In genomic region chr9:1723616-1724015, GRCh38 we compare ENCODE assay signal across 40 cellular contexts.
"Had no signal": no experiment of that assay in that cellular context is flagged by ENCODE, and none has a peak within 500 bp of the region (broad histone marks: within the 10 kb centered on the region; RNA-seq: fewer than 3 reads in every experiment).

No MANE protein-coding gene starts in this region.

- H3K4me1 Mint-ChIP-seq: activated naive CD4-positive, alpha-beta T cell treated with anti-CD3 and anti-CD28 coated beads, Interleukin-2, amount 10 ng/mL, durations not matched to agents 7 days and 5 days; activated naive CD4-positive, alpha-beta T cell treated with anti-CD3 and anti-CD28 coated beads, Interleukin-2, amount 50 U/mL, for 24 hours; activated naive CD8-positive, alpha-beta T cell treated with anti-CD3 and anti-CD28 coated beads, Interleukin-2, amount 10 ng/mL, durations not matched to agents 7 days and 5 days; activated naive CD8-positive, alpha-beta T cell treated with anti-CD3 and anti-CD28 coated beads, Interleukin-2, amount 50 U/mL, for 24 hours; activated T-helper 17 cell treated with anti-CD3 and anti-CD28 coated beads, Interleukin-2, amount 50 U/mL, for 72 hours; central memory CD8-positive, alpha-beta T cell had no signal

- H3K27ac Mint-ChIP-seq: activated naive CD4-positive, alpha-beta T cell treated with anti-CD3 and anti-CD28 coated beads for 36 hours; activated naive CD4-positive, alpha-beta T cell treated with anti-CD3 and anti-CD28 coated beads, Interleukin-2, amount 10 ng/mL, durations not matched to agents 7 days and 5 days; activated naive CD4-positive, alpha-beta T cell treated with anti-CD3 and anti-CD28 coated beads, Interleukin-2, amount 50 U/mL, for 24 hours; activated naive CD4-positive, alpha-beta T cell treated with anti-CD3 and anti-CD28 coated beads, Interleukin-2, amount 50 U/mL, for 72 hours; activated naive CD8-positive, alpha-beta T cell; activated naive CD8-positive, alpha-beta T cell treated with anti-CD3 and anti-CD28 coated beads for 36 hours; activated naive CD8-positive, alpha-beta T cell treated with anti-CD3 and anti-CD28 coated beads, Interleukin-2, amount 10 ng/mL, durations not matched to agents 7 days and 5 days; activated naive CD8-positive, alpha-beta T cell treated with anti-CD3 and anti-CD28 coated beads, Interleukin-2, amount 50 U/mL, for 24 hours; activated T-cell treated with anti-CD3 and anti-CD28 coated beads, Interleukin-2, amount 50 U/mL, for 24 hours; activated T-cell treated with anti-CD3 and anti-CD28 coated beads, Interleukin-2, amount 50 U/mL, for 72 hours; activated T-helper 1 cell treated with anti-CD3 and anti-CD28 coated beads, Interleukin-12 subunit alpha, Interleukin-12 subunit beta, Interleukin-2, Interleukin-4 antibody, amounts not matched to agents 30 ng/mL and 10 ng/mL and 1 ng/mL, durations not matched to agents 14 hours and 24 hours and 36 hours; activated T-helper 17 cell treated with anti-CD3 and anti-CD28 coated beads, Interleukin-2, amount 50 U/mL, for 72 hours; activated T-helper 2 cell treated with anti-CD3 and anti-CD28 coated beads, Interferon-gamma antibody, Interleukin-2, Interleukin-4, amounts not matched to agents 10 μg/mL and 5 μg/mL and 100 μg/mL, durations not matched to agents 14 hours and 24 hours and 36 hours; brain had no signal

- H3K27ac ChIP-seq: adrenal gland, ascending aorta, body of pancreas, brain microvascular endothelial cell, breast epithelium, cardiac muscle cell had no signal

- H3K36me3 Mint-ChIP-seq: activated naive CD4-positive, alpha-beta T cell treated with anti-CD3 and anti-CD28 coated beads, Interleukin-2, amount 10 ng/mL, durations not matched to agents 7 days and 5 days; activated naive CD4-positive, alpha-beta T cell treated with anti-CD3 and anti-CD28 coated beads, Interleukin-2, amount 50 U/mL, for 24 hours; activated naive CD8-positive, alpha-beta T cell; activated naive CD8-positive, alpha-beta T cell treated with anti-CD3 and anti-CD28 coated beads for 36 hours; activated naive CD8-positive, alpha-beta T cell treated with anti-CD3 and anti-CD28 coated beads, Interleukin-2, amount 10 ng/mL, durations not matched to agents 7 days and 5 days; brain had no signal

- H3K4me3 ChIP-seq: adrenal gland, ascending aorta, body of pancreas, breast epithelium, cardiac muscle cell had no signal

- H3K4me1 ChIP-seq: adrenal gland, ascending aorta, body of pancreas, breast epithelium had no signal

- H3K36me3 ChIP-seq: adrenal gland, ascending aorta, brain microvascular endothelial cell, breast epithelium, cardiac muscle cell had no signal

- H3K4me3 Mint-ChIP-seq: activated naive CD4-positive, alpha-beta T cell treated with anti-CD3 and anti-CD28 coated beads for 36 hours; activated naive CD4-positive, alpha-beta T cell treated with anti-CD3 and anti-CD28 coated beads, Interleukin-2, amount 10 ng/mL, durations not matched to agents 7 days and 5 days; activated naive CD4-positive, alpha-beta T cell treated with anti-CD3 and anti-CD28 coated beads, Interleukin-2, amount 50 U/mL, for 24 hours; activated naive CD8-positive, alpha-beta T cell; activated naive CD8-positive, alpha-beta T cell treated with anti-CD3 and anti-CD28 coated beads for 36 hours; activated naive CD8-positive, alpha-beta T cell treated with anti-CD3 and anti-CD28 coated beads, Interleukin-2, amount 10 ng/mL, durations not matched to agents 7 days and 5 days; activated naive CD8-positive, alpha-beta T cell treated with anti-CD3 and anti-CD28 coated beads, Interleukin-2, amount 50 U/mL, for 24 hours; activated T-cell treated with anti-CD3 and anti-CD28 coated beads, Interleukin-2, amount 50 U/mL, for 24 hours; activated T-cell treated with anti-CD3 and anti-CD28 coated beads, Interleukin-2, amount 50 U/mL, for 4 hours; activated T-cell treated with anti-CD3 and anti-CD28 coated beads, Interleukin-2, amount 50 U/mL, for 72 hours; activated T-helper 1 cell treated with anti-CD3 and anti-CD28 coated beads, Interleukin-12 subunit alpha, Interleukin-12 subunit beta, Interleukin-2, Interleukin-4 antibody, amounts not matched to agents 30 ng/mL and 10 ng/mL and 1 ng/mL, durations not matched to agents 14 hours and 24 hours and 36 hours; activated T-helper 17 cell treated with anti-CD3 and anti-CD28 coated beads, Interleukin-2, amount 50 U/mL, for 72 hours; brain; central memory CD8-positive, alpha-beta T cell had no signal

- H3K27me3 ChIP-seq: adrenal gland, ascending aorta, body of pancreas, brain microvascular endothelial cell, breast epithelium, cardiac muscle cell had no signal

- ATAC-seq: activated naive CD4-positive, alpha-beta T cell treated with anti-CD3 and anti-CD28 coated beads, Interleukin-2, amount 50 U/mL, for 72 hours; activated naive CD8-positive, alpha-beta T cell treated with anti-CD3 and anti-CD28 coated beads, Interleukin-2, amount 50 U/mL, for 24 hours; activated T-cell treated with anti-CD3 and anti-CD28 coated beads, Interleukin-2, amount 50 U/mL, for 4 hours; activated T-cell treated with anti-CD3 and anti-CD28 coated beads, Interleukin-2, amount 50 U/mL, for 72 hours; activated T-helper 17 cell treated with anti-CD3 and anti-CD28 coated beads, Interleukin-2, amount 50 U/mL, for 72 hours had no signal

- H3K9me3 Mint-ChIP-seq: activated naive CD4-positive, alpha-beta T cell treated with anti-CD3 and anti-CD28 coated beads, Interleukin-2, amount 10 ng/mL, durations not matched to agents 7 days and 5 days; activated naive CD4-positive, alpha-beta T cell treated with anti-CD3 and anti-CD28 coated beads, Interleukin-2, amount 50 U/mL, for 24 hours; activated naive CD8-positive, alpha-beta T cell treated with anti-CD3 and anti-CD28 coated beads for 36 hours; activated naive CD8-positive, alpha-beta T cell treated with anti-CD3 and anti-CD28 coated beads, Interleukin-2, amount 10 ng/mL, durations not matched to agents 7 days and 5 days; activated naive CD8-positive, alpha-beta T cell treated with anti-CD3 and anti-CD28 coated beads, Interleukin-2, amount 50 U/mL, for 24 hours; activated T-cell treated with anti-CD3 and anti-CD28 coated beads, Interleukin-2, amount 50 U/mL, for 24 hours; activated T-helper 1 cell treated with anti-CD3 and anti-CD28 coated beads, Interleukin-12 subunit alpha, Interleukin-12 subunit beta, Interleukin-2, Interleukin-4 antibody, amounts not matched to agents 30 ng/mL and 10 ng/mL and 1 ng/mL, durations not matched to agents 14 hours and 24 hours and 36 hours; activated T-helper 2 cell treated with anti-CD3 and anti-CD28 coated beads, Interferon-gamma antibody, Interleukin-2, Interleukin-4, amounts not matched to agents 10 μg/mL and 5 μg/mL and 100 μg/mL, durations not matched to agents 14 hours and 24 hours and 36 hours had no signal

- DNase-seq: activated effector memory CD4-positive, alpha-beta T cell treated with anti-CD3 and anti-CD28 coated beads, Interleukin-2, amount 50 U/mL, for 16 hours; activated effector memory CD4-positive, alpha-beta T cell treated with Interleukin-2 at 50 U/mL for 16 hours; activated gamma-delta T cell; activated gamma-delta T cell treated with Interleukin-2 at 50 U/mL for 16 hours; activated naive CD4-positive, alpha-beta T cell; activated naive CD4-positive, alpha-beta T cell treated with anti-CD3 and anti-CD28 coated beads for 36 hours; activated naive CD4-positive, alpha-beta T cell treated with anti-CD3 and anti-CD28 coated beads, Interleukin-2, amount 10 ng/mL, durations not matched to agents 7 days and 5 days; activated naive CD4-positive, alpha-beta T cell treated with anti-CD3 and anti-CD28 coated beads, Interleukin-2, amount 50 U/mL, for 16 hours; activated naive CD4-positive, alpha-beta T cell treated with Interleukin-2 at 50 U/mL for 16 hours; activated naive CD8-positive, alpha-beta T cell treated with anti-CD3 and anti-CD28 coated beads for 36 hours; activated naive CD8-positive, alpha-beta T cell treated with anti-CD3 and anti-CD28 coated beads, Interleukin-2, amount 10 ng/mL, durations not matched to agents 7 days and 5 days; activated naive CD8-positive, alpha-beta T cell treated with anti-CD3 and anti-CD28 coated beads, Interleukin-2, amount 50 U/mL, for 24 hours; activated T-cell treated with anti-CD3 and anti-CD28 coated beads, Interleukin-2, amount 50 U/mL, for 1 hour; activated T-cell treated with anti-CD3 and anti-CD28 coated beads, Interleukin-2, amount 50 U/mL, for 24 hours; activated T-cell treated with anti-CD3 and anti-CD28 coated beads, Interleukin-2, amount 50 U/mL, for 4 hours; activated T-cell treated with anti-CD3 and anti-CD28 coated beads, Interleukin-2, amount 50 U/mL, for 48 hours; activated T-cell treated with anti-CD3 and anti-CD28 coated beads, Interleukin-2, amount 50 U/mL, for 72 hours; adrenal gland; amniotic stem cell; amygdala; anterior cingulate cortex; aorta; body of pancreas; brain microvascular endothelial cell; caudate nucleus; central memory CD4-positive, alpha-beta T cell; cerebellar nuclear complex had no signal

- H3K27me3 Mint-ChIP-seq: activated naive CD4-positive, alpha-beta T cell treated with anti-CD3 and anti-CD28 coated beads, Interleukin-2, amount 10 ng/mL, durations not matched to agents 7 days and 5 days; activated naive CD8-positive, alpha-beta T cell treated with anti-CD3 and anti-CD28 coated beads, Interleukin-2, amount 10 ng/mL, durations not matched to agents 7 days and 5 days; brain had no signal

- H3K9me3 ChIP-seq: adrenal gland, ascending aorta, body of pancreas, breast epithelium had no signal

- FAIRE-seq: astrocyte, bronchial epithelial cell had no signal
